ENCODE assay signal across 36 cellular contexts in the genomic region with DNA sequence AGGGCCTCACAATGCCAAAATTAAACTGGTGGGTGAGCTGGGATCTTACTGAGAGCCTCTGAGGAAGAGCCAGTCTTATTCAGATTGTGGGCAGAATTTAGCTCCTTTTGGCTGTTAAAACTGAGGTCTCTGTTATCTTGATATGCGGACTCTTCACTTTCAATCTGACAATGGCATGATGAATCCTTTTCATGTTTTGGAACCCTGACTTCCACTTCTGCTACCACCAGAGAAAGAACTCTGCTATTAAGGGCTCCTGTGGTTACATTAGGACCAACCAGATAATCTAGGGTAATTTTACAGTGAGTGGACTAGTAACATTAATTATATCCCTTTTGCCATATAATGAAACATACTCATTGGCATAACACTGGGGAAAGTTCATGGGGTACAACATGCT.
"Had no signal": no experiment of that assay in that cellular context is flagged by ENCODE, and none has a peak within 500 bp of the region (broad histone marks: within the 10 kb centered on the region; RNA-seq: fewer than 3 reads in every experiment).

No MANE protein-coding gene starts in this region.

- ATAC-seq: activated CD8-positive, alpha-beta T cell treated with anti-CD3 and anti-CD28 coated beads for 36 hours; activated naive CD8-positive, alpha-beta T cell treated with anti-CD3 and anti-CD28 coated beads, Interleukin-2, amount 50 U/mL, for 24 hours had no signal

- H3K36me3 ChIP-seq: ascending aorta, cardiac muscle cell had no signal

- FAIRE-seq: bronchial epithelial cell, TTC549 had no signal

- H3K9me3 ChIP-seq: ascending aorta had no signal

- H3K27me3 Mint-ChIP-seq: activated B cell treated with CpG ODN at 0.5 μM for 24 hours; activated CD4-positive, alpha-beta memory T cell treated with anti-CD3 and anti-CD28 coated beads for 36 hours; activated CD4-positive, alpha-beta T cell treated with anti-CD3 and anti-CD28 coated beads, Interleukin-2, amount 10 ng/mL, durations not matched to agents 24 days and 14 days; activated CD8-positive, alpha-beta T cell treated with anti-CD3 and anti-CD28 coated beads for 36 hours; activated naive CD4-positive, alpha-beta T cell treated with anti-CD3 and anti-CD28 coated beads, Interleukin-2, amount 10 ng/mL, durations not matched to agents 7 days and 5 days; activated naive CD4-positive, alpha-beta T cell treated with anti-CD3 and anti-CD28 coated beads, Interleukin-2, amount 50 U/mL, for 24 hours; activated naive CD8-positive, alpha-beta T cell; activated naive CD8-positive, alpha-beta T cell treated with anti-CD3 and anti-CD28 coated beads, Interleukin-2, amount 10 ng/mL, durations not matched to agents 7 days and 5 days; activated naive CD8-positive, alpha-beta T cell treated with anti-CD3 and anti-CD28 coated beads, Interleukin-2, amount 50 U/mL, for 24 hours; activated T-cell treated with anti-CD3 and anti-CD28 coated beads, Interleukin-2, amount 50 U/mL, for 24 hours; central memory CD8-positive, alpha-beta T cell had no signal

- H3K9me3 Mint-ChIP-seq: activated B cell treated with CpG ODN at 0.5 μM for 24 hours; activated CD4-positive, alpha-beta T cell treated with anti-CD3 and anti-CD28 coated beads, Interleukin-2, amount 10 ng/mL, durations not matched to agents 24 days and 14 days; activated naive CD4-positive, alpha-beta T cell treated with anti-CD3 and anti-CD28 coated beads, Interleukin-2, amount 10 ng/mL, durations not matched to agents 7 days and 5 days; activated naive CD8-positive, alpha-beta T cell treated with anti-CD3 and anti-CD28 coated beads, Interleukin-2, amount 10 ng/mL, durations not matched to agents 7 days and 5 days; activated T-cell treated with anti-CD3 and anti-CD28 coated beads, Interleukin-2, amount 50 U/mL, for 24 hours; activated T-helper 2 cell treated with anti-CD3 and anti-CD28 coated beads, Interferon-gamma antibody, Interleukin-2, Interleukin-4, amounts not matched to agents 10 μg/mL and 5 μg/mL and 100 μg/mL, durations not matched to agents 14 hours and 24 hours and 36 hours; central memory CD8-positive, alpha-beta T cell; T-helper 1 cell treated with Interleukin-12 subunit alpha and Interleukin-12 subunit beta and Interleukin-4 antibody, amounts not matched to agents 30 μg/mL and 1 μg/mL, for 36 hours had no signal

- H3K27ac Mint-ChIP-seq: activated B cell treated with CpG ODN at 0.5 μM for 24 hours; activated CD4-positive, alpha-beta memory T cell treated with anti-CD3 and anti-CD28 coated beads for 36 hours; activated CD4-positive, alpha-beta T cell treated with anti-CD3 and anti-CD28 coated beads, Interleukin-2, amount 10 ng/mL, durations not matched to agents 24 days and 14 days; activated CD8-positive, alpha-beta T cell treated with anti-CD3 and anti-CD28 coated beads for 36 hours; activated naive CD4-positive, alpha-beta T cell treated with anti-CD3 and anti-CD28 coated beads, Interleukin-2, amount 10 ng/mL, durations not matched to agents 7 days and 5 days; activated naive CD4-positive, alpha-beta T cell treated with anti-CD3 and anti-CD28 coated beads, Interleukin-2, amount 50 U/mL, for 24 hours; activated naive CD8-positive, alpha-beta T cell; activated naive CD8-positive, alpha-beta T cell treated with anti-CD3 and anti-CD28 coated beads, Interleukin-2, amount 10 ng/mL, durations not matched to agents 7 days and 5 days; activated naive CD8-positive, alpha-beta T cell treated with anti-CD3 and anti-CD28 coated beads, Interleukin-2, amount 50 U/mL, for 24 hours; activated T-cell treated with anti-CD3 and anti-CD28 coated beads, Interleukin-2, amount 50 U/mL, for 24 hours; activated T-helper 2 cell treated with anti-CD3 and anti-CD28 coated beads, Interferon-gamma antibody, Interleukin-2, Interleukin-4, amounts not matched to agents 10 μg/mL and 5 μg/mL and 100 μg/mL, durations not matched to agents 14 hours and 24 hours and 36 hours; T-helper 1 cell treated with Interleukin-12 subunit alpha and Interleukin-12 subunit beta and Interleukin-4 antibody, amounts not matched to agents 30 μg/mL and 1 μg/mL, for 36 hours; T-helper 2 cell treated with Interferon-gamma antibody and Interleukin-4, amounts not matched to agents 5 μg/mL and 100 μg/mL, for 36 hours had no signal

- H3K27me3 ChIP-seq: ascending aorta, cardiac muscle cell had no signal

- H3K27ac ChIP-seq: ascending aorta, VCaP had no signal

- H3K36me3 Mint-ChIP-seq: activated CD4-positive, alpha-beta memory T cell treated with anti-CD3 and anti-CD28 coated beads for 36 hours; activated naive CD4-positive, alpha-beta T cell treated with anti-CD3 and anti-CD28 coated beads, Interleukin-2, amount 10 ng/mL, durations not matched to agents 7 days and 5 days; activated naive CD4-positive, alpha-beta T cell treated with anti-CD3 and anti-CD28 coated beads, Interleukin-2, amount 50 U/mL, for 24 hours; activated naive CD8-positive, alpha-beta T cell; activated naive CD8-positive, alpha-beta T cell treated with anti-CD3 and anti-CD28 coated beads, Interleukin-2, amount 10 ng/mL, durations not matched to agents 7 days and 5 days; brain had no signal

- H3K4me1 ChIP-seq: ascending aorta had no signal

- H3K4me3 Mint-ChIP-seq: activated B cell treated with CpG ODN at 0.5 μM for 24 hours; activated CD4-positive, alpha-beta memory T cell treated with anti-CD3 and anti-CD28 coated beads for 36 hours; activated CD4-positive, alpha-beta T cell treated with anti-CD3 and anti-CD28 coated beads, Interleukin-2, amount 10 ng/mL, durations not matched to agents 24 days and 14 days; activated CD8-positive, alpha-beta T cell treated with anti-CD3 and anti-CD28 coated beads for 36 hours; activated naive CD4-positive, alpha-beta T cell treated with anti-CD3 and anti-CD28 coated beads, Interleukin-2, amount 10 ng/mL, durations not matched to agents 7 days and 5 days; activated naive CD4-positive, alpha-beta T cell treated with anti-CD3 and anti-CD28 coated beads, Interleukin-2, amount 50 U/mL, for 24 hours; activated naive CD8-positive, alpha-beta T cell; activated naive CD8-positive, alpha-beta T cell treated with anti-CD3 and anti-CD28 coated beads, Interleukin-2, amount 10 ng/mL, durations not matched to agents 7 days and 5 days; activated naive CD8-positive, alpha-beta T cell treated with anti-CD3 and anti-CD28 coated beads, Interleukin-2, amount 50 U/mL, for 24 hours; activated T-cell treated with anti-CD3 and anti-CD28 coated beads, Interleukin-2, amount 50 U/mL, for 24 hours; brain; central memory CD8-positive, alpha-beta T cell; T-helper 1 cell treated with Interleukin-12 subunit alpha and Interleukin-12 subunit beta and Interleukin-4 antibody, amounts not matched to agents 30 μg/mL and 1 μg/mL, for 36 hours; T-helper 2 cell treated with Interferon-gamma antibody and Interleukin-4, amounts not matched to agents 5 μg/mL and 100 μg/mL, for 36 hours had no signal

- H3K4me3 ChIP-seq: ascending aorta, cardiac muscle cell had no signal

- DNase-seq: activated B cell treated with CpG ODN at 0.5 μM for 24 hours; activated CD4-positive, alpha-beta memory T cell treated with anti-CD3 and anti-CD28 coated beads for 36 hours; activated CD4-positive, alpha-beta T cell treated with anti-CD3 and anti-CD28 coated beads for 4 hours; activated CD4-positive, alpha-beta T cell treated with anti-CD3 and anti-CD28 coated beads, Interleukin-2, amount 10 ng/mL, durations not matched to agents 24 days and 14 days; activated CD4-positive, alpha-beta T cell treated with anti-CD3 and anti-CD28 coated beads, Interleukin-2, amount 50 U/mL, for 1 hour; activated CD4-positive, alpha-beta T cell treated with anti-CD3 and anti-CD28 coated beads, Interleukin-2, amount 50 U/mL, for 4 hours; activated CD4-positive, CD25-positive, alpha-beta regulatory T cell treated with anti-CD3 and anti-CD28 coated beads, Interleukin-2, amount 50 U/mL, for 72 hours; activated CD8-positive, alpha-beta memory T cell treated with anti-CD3 and anti-CD28 coated beads, Interleukin-2, amount 50 U/mL, for 4 hours; activated CD8-positive, alpha-beta T cell treated with anti-CD3 and anti-CD28 coated beads for 36 hours; activated effector memory CD4-positive, alpha-beta T cell treated with Interleukin-2 at 50 U/mL for 16 hours; activated gamma-delta T cell; activated naive CD4-positive, alpha-beta T cell treated with anti-CD3 and anti-CD28 coated beads, Interleukin-2, amount 10 ng/mL, durations not matched to agents 7 days and 5 days; activated naive CD4-positive, alpha-beta T cell treated with Interleukin-2 at 50 U/mL for 16 hours; activated naive CD8-positive, alpha-beta T cell treated with anti-CD3 and anti-CD28 coated beads, Interleukin-2, amount 10 ng/mL, durations not matched to agents 7 days and 5 days; activated naive CD8-positive, alpha-beta T cell treated with anti-CD3 and anti-CD28 coated beads, Interleukin-2, amount 50 U/mL, for 24 hours; activated T-cell treated with anti-CD3 and anti-CD28 coated beads, Interleukin-2, amount 50 U/mL, for 24 hours; activated T-cell treated with anti-CD3 and anti-CD28 coated beads, Interleukin-2, amount 50 U/mL, for 48 hours; amygdala; anterior cingulate cortex; caudate nucleus; cerebellar nuclear complex; T-helper 1 cell; T-helper 2 cell; T-helper 9 cell had no signal

- H3K4me1 Mint-ChIP-seq: activated B cell treated with CpG ODN at 0.5 μM for 24 hours; activated CD4-positive, alpha-beta T cell treated with anti-CD3 and anti-CD28 coated beads, Interleukin-2, amount 10 ng/mL, durations not matched to agents 24 days and 14 days; activated naive CD4-positive, alpha-beta T cell treated with anti-CD3 and anti-CD28 coated beads, Interleukin-2, amount 10 ng/mL, durations not matched to agents 7 days and 5 days; activated naive CD4-positive, alpha-beta T cell treated with anti-CD3 and anti-CD28 coated beads, Interleukin-2, amount 50 U/mL, for 24 hours; activated naive CD8-positive, alpha-beta T cell treated with anti-CD3 and anti-CD28 coated beads, Interleukin-2, amount 10 ng/mL, durations not matched to agents 7 days and 5 days; activated naive CD8-positive, alpha-beta T cell treated with anti-CD3 and anti-CD28 coated beads, Interleukin-2, amount 50 U/mL, for 24 hours; central memory CD8-positive, alpha-beta T cell had no signal
